ENCODE assay signal across 8 cellular contexts in the genomic region with DNA sequence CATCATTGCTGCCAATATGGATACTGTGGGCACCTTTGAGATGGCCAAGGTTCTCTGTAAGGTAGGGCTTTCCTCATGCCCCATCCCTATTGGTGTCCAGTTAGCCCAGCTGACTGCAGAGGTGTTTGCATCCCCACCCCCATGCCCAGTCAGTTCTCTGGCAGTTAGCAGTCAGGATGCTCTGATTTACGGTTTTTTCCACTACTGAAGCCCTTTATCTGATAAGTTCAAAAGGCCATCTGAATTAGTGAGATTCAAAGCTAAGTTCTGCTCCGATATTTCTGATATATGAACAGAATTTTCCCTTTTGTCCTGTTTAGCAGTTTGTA. TPM values are rescaled to one million over a fixed set of nuclear protein-coding genes. Genes with fewer than 3 reads are reported as not detected.
DNase-seq lines count a peak whose midpoint lies in the region; ATAC-seq and TF ChIP-seq lines count a peak whose summit lies in the region.

No MANE protein-coding gene starts in this region.

- TF ChIP-seq POLR2A in thyroid gland (IDR thresholded peaks at IDR 0.05): no peak

- peaks cover 45% of the 10 kb centered on the region for H3K36me3 Mint-ChIP-seq in activated CD4-positive, alpha-beta T cell treated with anti-CD3 and anti-CD28 coated beads, Interleukin-2, amount 10 ng/mL, durations not matched to agents 7 days and 5 days (ENCODE audit: low read depth)
- peaks cover 24 to 58% of the 10 kb centered on the region in 2 donors for H3K36me3 Mint-ChIP-seq in activated naive CD4-positive, alpha-beta T cell treated with anti-CD3 and anti-CD28 coated beads, Interleukin-2, amount 50 U/mL, for 72 hours

- peaks cover 25 to 30% of the 10 kb centered on the region in 2 donors for H3K36me3 ChIP-seq in thyroid gland

- H3K4me3 Mint-ChIP-seq in activated CD4-positive, alpha-beta T cell treated with anti-CD3 and anti-CD28 coated beads, Interleukin-2, amount 10 ng/mL, durations not matched to agents 7 days and 5 days: peak overlapping the region; percentile 97

- no peaks in the 10 kb centered on the region for H3K9me3 Mint-ChIP-seq in activated CD4-positive, alpha-beta T cell treated with anti-CD3 and anti-CD28 coated beads, Interleukin-2, amount 10 ng/mL, durations not matched to agents 7 days and 5 days
- no peaks in the 10 kb centered on the region for H3K9me3 Mint-ChIP-seq in activated naive CD4-positive, alpha-beta T cell treated with anti-CD3 and anti-CD28 coated beads, Interleukin-2, amount 50 U/mL, for 72 hours

- peaks cover 18 to 28% of the 10 kb centered on the region in 2 donors for H3K4me1 ChIP-seq in thyroid gland

- peaks cover 67% of the 10 kb centered on the region for H3K4me1 Mint-ChIP-seq in activated CD4-positive, alpha-beta T cell treated with anti-CD3 and anti-CD28 coated beads, Interleukin-2, amount 10 ng/mL, durations not matched to agents 7 days and 5 days

- no peaks in the 10 kb centered on the region for H3K9me3 ChIP-seq in thyroid gland

- CTCF ChIA-PET in activated CD4-positive, alpha-beta T cell treated with anti-CD3 and anti-CD28 coated beads, Interleukin-2, amount 10 ng/mL, durations not matched to agents 7 days and 5 days (lab: Charles Lee): interaction anchor here (0.8 to 2.3 kb wide), 3 partner anchors 9 to 18 kb away, joined by 3 to 14 read pairs (median 4); partner anchors contain the start of genes MDP1 and TINF2

- TF ChIP-seq CTCF in thyroid gland (IDR thresholded peaks at IDR 0.05): no peak

- H3K4me3 ChIP-seq in thyroid gland (replicated peaks in 1 of 3): peak overlapping the region in 2 of 3 donors; percentile 78 to 92

- POLR2A ChIA-PET in activated CD4-positive, alpha-beta T cell treated with anti-CD3 and anti-CD28 coated beads, Interleukin-2, amount 10 ng/mL, durations not matched to agents 7 days and 5 days (lab: Charles Lee): no interaction called here

- H3K27me3 ChIP-seq in layer of hippocampus (ENCODE audit: control insufficient read depth, insufficient read depth, low read length) (no peaks in the 10 kb centered on the region), thyroid gland (no peaks in the 10 kb centered on the region)

- 71 to 86% methylated on average over 2 of the region's 2 CpGs for WGBS in thyroid gland, 2 donors

- DNase-seq in activated CD4-positive, alpha-beta T cell treated with anti-CD3 and anti-CD28 coated beads, Interleukin-2, amount 10 ng/mL, durations not matched to agents 7 days and 5 days: no peak
- DNase-seq in activated CD4-positive, alpha-beta T cell treated with anti-CD3 and anti-CD28 coated beads for 1 hour: no peak
- peak in 1 of 2 donors; percentile 53 for DNase-seq in activated naive CD4-positive, alpha-beta T cell treated with anti-CD3 and anti-CD28 coated beads, Interleukin-2, amount 50 U/mL, for 72 hours (ENCODE audit: low spot score in 2 of 2)
- DNase-seq in thyroid gland: no peak
- no peak for DNase-seq in nucleus accumbens (lab: John Stamatoyannopoulos, UW)

- peak in 1 of 2 donors; percentile 49 for ATAC-seq in activated naive CD4-positive, alpha-beta T cell treated with anti-CD3 and anti-CD28 coated beads, Interleukin-2, amount 50 U/mL, for 72 hours
- ATAC-seq in HG03442 (IDR thresholded peaks at IDR 0.05; ENCODE audit: unreplicated experiment): no peak
- no peak for ATAC-seq in GM18498 (IDR thresholded peaks at IDR 0.05; ENCODE audit: unreplicated experiment)

- peak overlapping the region; percentile 94 for H3K27ac ChIP-seq in layer of hippocampus (ENCODE audit: low read depth, low read length)
- peak overlapping the region in 2 of 3 donors; percentile 64 to 85 for H3K27ac ChIP-seq in thyroid gland

- H3K27ac Mint-ChIP-seq in activated CD4-positive, alpha-beta T cell treated with anti-CD3 and anti-CD28 coated beads, Interleukin-2, amount 10 ng/mL, durations not matched to agents 7 days and 5 days: peak overlapping the region; percentile 93
- H3K27ac Mint-ChIP-seq in activated naive CD4-positive, alpha-beta T cell treated with anti-CD3 and anti-CD28 coated beads, Interleukin-2, amount 50 U/mL, for 72 hours: peak overlapping the region; percentile 94 to 96

- no peaks in the 10 kb centered on the region for H3K27me3 Mint-ChIP-seq in activated CD4-positive, alpha-beta T cell treated with anti-CD3 and anti-CD28 coated beads, Interleukin-2, amount 10 ng/mL, durations not matched to agents 7 days and 5 days

- intact Hi-C loops in thyroid gland (cut with DNase I): loop anchor here (10.0 kb wide), 1 partner anchor 201 kb away; no protein-coding TSS in a partner anchor

RNA-seq across cellular contexts. Expression of gene GMPR2, which starts 0.8 kb away (rescaled TPM):
- 10 to 100 TPM; 72.0 to 74.5 TPM for total RNA-seq in activated CD4-positive, alpha-beta T cell treated with anti-CD3 and anti-CD28 coated beads, Interleukin-2, amount 10 ng/mL, durations not matched to agents 7 days and 5 days
- 100 to 1,000 TPM in 1 of 2 donors, 10 to 100 TPM in 1; 62.6 to 106 TPM for total RNA-seq in activated naive CD4-positive, alpha-beta T cell treated with anti-CD3 and anti-CD28 coated beads, Interleukin-2, amount 50 U/mL, for 72 hours
- total RNA-seq in thyroid gland: 100 to 1,000 TPM in 2 of 4 donors, 10 to 100 TPM in 2; 68.8 to 237 (median 110) TPM

RNA-seq across cellular contexts. Expression of gene NEDD8, which starts 1.3 kb away (rescaled TPM):
- total RNA-seq in activated CD4-positive, alpha-beta T cell treated with anti-CD3 and anti-CD28 coated beads, Interleukin-2, amount 10 ng/mL, durations not matched to agents 7 days and 5 days: 100 to 1,000 TPM; 178 to 229 TPM
- 100 to 1,000 TPM; 172 to 210 TPM for total RNA-seq in activated naive CD4-positive, alpha-beta T cell treated with anti-CD3 and anti-CD28 coated beads, Interleukin-2, amount 50 U/mL, for 72 hours
- 100 to 1,000 TPM; 149 to 317 (median 172) TPM for total RNA-seq in thyroid gland

RNA-seq across cellular contexts. Expression of gene TINF2, which starts 8.9 kb away (rescaled TPM):
- total RNA-seq in activated CD4-positive, alpha-beta T cell treated with anti-CD3 and anti-CD28 coated beads, Interleukin-2, amount 10 ng/mL, durations not matched to agents 7 days and 5 days: 100 to 1,000 TPM; 130 to 141 TPM
- 100 to 1,000 TPM in 1 of 2 donors, 10 to 100 TPM in 1; 80.0 to 101 TPM for total RNA-seq in activated naive CD4-positive, alpha-beta T cell treated with anti-CD3 and anti-CD28 coated beads, Interleukin-2, amount 50 U/mL, for 72 hours
- 100 to 1,000 TPM in 1 of 4 donors, 10 to 100 TPM in 3; 67.3 to 101 (median 71.6) TPM for total RNA-seq in thyroid gland

RNA-seq across cellular contexts. Expression of gene MDP1, which starts 17.6 kb away (rescaled TPM):
- 10 to 100 TPM; 10.1 to 10.7 TPM for total RNA-seq in activated CD4-positive, alpha-beta T cell treated with anti-CD3 and anti-CD28 coated beads, Interleukin-2, amount 10 ng/mL, durations not matched to agents 7 days and 5 days
- 1 to 10 TPM; 5.5 to 7.4 TPM for total RNA-seq in activated naive CD4-positive, alpha-beta T cell treated with anti-CD3 and anti-CD28 coated beads, Interleukin-2, amount 50 U/mL, for 72 hours
- total RNA-seq in thyroid gland: 10 to 100 TPM; 13.1 to 55.9 (median 25.4) TPM

RNA-seq across cellular contexts. Expression of gene CHMP4A, which starts 20.2 kb away (rescaled TPM):
- total RNA-seq in activated CD4-positive, alpha-beta T cell treated with anti-CD3 and anti-CD28 coated beads, Interleukin-2, amount 10 ng/mL, durations not matched to agents 7 days and 5 days: 10 to 100 TPM; 79.8 to 93.2 TPM
- total RNA-seq in activated naive CD4-positive, alpha-beta T cell treated with anti-CD3 and anti-CD28 coated beads, Interleukin-2, amount 50 U/mL, for 72 hours: 10 to 100 TPM; 69.2 to 74.2 TPM
- 10 to 100 TPM; 26.5 to 60.2 (median 46.2) TPM for total RNA-seq in thyroid gland
